Comparison of ENCODE assay signal across 8 cellular contexts in genomic region chr16:14629919-14630619, GRCh38. TPM values are rescaled to one million over a fixed set of nuclear protein-coding genes. Genes with fewer than 3 reads are reported as not detected.
DNase-seq lines count a peak whose midpoint lies in the region; ATAC-seq and TF ChIP-seq lines count a peak whose summit lies in the region.

PARN (minus strand) TSS chr16:14630260; CDS start chr16:14630125, 135 bp downstream.

- peak; percentile 69 for ATAC-seq in stimulated activated naive CD8-positive, alpha-beta T cell treated with anti-CD3 and anti-CD28 coated beads, Interleukin-15, Interleukin-2, amounts not matched to agents 100 U/mL and 50 U/mL, for 24 hours

- H3K36me3 ChIP-seq in H7 (replicated peaks; ENCODE audit: control insufficient read depth, insufficient read depth, low read length), result peaks cover 11% of the 10 kb centered on the region
- H3K36me3 ChIP-seq in MM.1S (replicated peaks; ENCODE audit: insufficient read depth, low read length), result peaks cover 5% of the 10 kb centered on the region

- peak within 1 kb of the TSS; percentile 91 for H3K9ac ChIP-seq in MM.1S (ENCODE audit: low read length)

- H3K4me3 ChIP-seq in H7 (ENCODE audit: insufficient read depth, low read depth, low read length) (peak within 1 kb of the TSS; percentile 89), MM.1S (ENCODE audit: low read length) (peak within 1 kb of the TSS; percentile 93), fibroblast of the aortic adventitia (ENCODE audit: low read depth, low read length) (peak within 1 kb of the TSS; percentile 96)

- H3K27me3 ChIP-seq in H7 (ENCODE audit: control insufficient read depth, insufficient read depth, low read length) (no peaks in the 10 kb centered on the region), MM.1S (replicated peaks; ENCODE audit: insufficient read depth, low read length) (no peaks in the 10 kb centered on the region)

- peaks cover 18% of the 10 kb centered on the region for H3K36me3 Mint-ChIP-seq in nephron (ENCODE audit: low read depth)

- H3K9me2 ChIP-seq in MM.1S (replicated peaks; ENCODE audit: insufficient read depth, low read length), result no peaks in the 10 kb centered on the region

- peaks cover 19% of the 10 kb centered on the region for H3K4me1 ChIP-seq in MM.1S (ENCODE audit: low read length)

- no peaks in the 10 kb centered on the region for H3K27me3 Mint-ChIP-seq in nephron (ENCODE audit: low read depth)

- peak within 1 kb of the TSS; percentile 66 for H3K27ac ChIP-seq in MM.1S (ENCODE audit: low read length)

- H3F3A ChIP-seq in MM.1S (ENCODE audit: insufficient read depth, low read length), result peaks cover 15% of the 10 kb centered on the region

- H3K4me2 ChIP-seq in MM.1S (ENCODE audit: low read depth, low read length), result peak within 1 kb of the TSS; percentile 71

- no peaks in the 10 kb centered on the region; the same call in 1 of the 2 replicates for H3K9me3 ChIP-seq in MM.1S (replicated peaks; ENCODE audit: insufficient read depth, low read length)

- H3K4me1 Mint-ChIP-seq in nephron, result peaks cover 35% of the 10 kb centered on the region

- peak within 1 kb of the TSS; percentile 79 for H2AFZ ChIP-seq in MM.1S (ENCODE audit: low read length)

- peak within 1 kb of the TSS; percentile 88 to 98 (median 95) for H3K27ac Mint-ChIP-seq in nephron

- H4K20me1 ChIP-seq in MM.1S (ENCODE audit: insufficient read depth, low read length), result no peaks in the 10 kb centered on the region

- no peak for TF ChIP-seq CTCF in MM.1S (IDR thresholded peaks at IDR 0.05; ENCODE audit: low read length)
- no peak for TF ChIP-seq CTCF in fibroblast of the aortic adventitia (IDR thresholded peaks at IDR 0.05; ENCODE audit: insufficient read depth, low read length)
- TF ChIP-seq CTCF in nephron (IDR thresholded peaks at IDR 0.05; ENCODE audit: unreplicated experiment in 3 of 3), result no peak

- peaks cover 3% of the 10 kb centered on the region for H3K9me3 Mint-ChIP-seq in nephron

- peak within 1 kb of the TSS; percentile 88 to 93 (median 88) for H3K4me3 Mint-ChIP-seq in nephron

- H3K79me2 ChIP-seq in MM.1S (ENCODE audit: low read length), result peaks cover 38% of the 10 kb centered on the region

- peak; percentile 98 for DNase-seq in EH (ENCODE audit: low read depth)
- peak; percentile 98 for DNase-seq in H7
- DNase-seq in MM.1S, result peak; percentile 98
- peak; percentile 95 for DNase-seq in SHP77 treated with DMSO at 0.1 percent for 48 hours (lab: John Stamatoyannopoulos, UW)
- peak; percentile 99 for DNase-seq in activated effector memory CD4-positive, alpha-beta T cell treated with anti-CD3 and anti-CD28 coated beads, Interleukin-2, amount 50 U/mL, for 16 hours
- DNase-seq in fibroblast of the aortic adventitia (ENCODE audit: low read depth), result peak; percentile 96
- DNase-seq in stimulated activated naive CD8-positive, alpha-beta T cell treated with anti-CD3 and anti-CD28 coated beads, Interleukin-15, Interleukin-2, amounts not matched to agents 100 U/mL and 50 U/mL, for 24 hours, result peak; percentile 99

RNA-seq across cellular contexts. Expression of gene PARN, which starts in this region (rescaled TPM):
- 33.2 and 42.7 TPM in 2 replicates for total RNA-seq in H7 (2014; rRNA removed; shearing (Covaris generic))
- 37.2 and 65.6 TPM in 2 replicates for total RNA-seq in fibroblast of the aortic adventitia (ENCODE audit: low replicate concordance)

Comparison
In these comparisons a context has a peak if more than half of its experiments do, and no peak if none do; other contexts are left out.
1. Peak in every context shown above with its lines: DNase-seq, ATAC-seq, H3K4me3 ChIP-seq and H3K27ac ChIP-seq.